Comparison of ENCODE assay signal across 8 cellular contexts in the genomic region with DNA sequence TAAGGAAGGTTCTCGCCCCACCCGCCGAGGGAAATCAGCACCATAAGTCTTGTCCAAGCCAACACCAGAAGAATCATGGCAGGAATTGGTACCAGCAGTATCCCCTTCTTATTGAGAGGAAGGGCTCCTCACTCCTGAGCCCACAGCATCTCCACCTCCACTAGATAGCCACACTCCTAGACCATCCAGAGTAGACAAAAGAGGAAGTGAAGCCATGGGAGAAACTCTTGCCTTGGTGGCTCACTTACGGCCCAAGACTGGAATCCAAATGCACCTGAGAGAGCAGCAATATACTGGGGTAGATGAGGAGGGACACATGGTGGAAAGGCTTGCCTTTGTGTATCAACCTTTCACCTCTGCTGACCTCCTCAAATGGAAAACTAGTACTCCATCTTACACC.
"Had no signal": no experiment of that assay in that cellular context is flagged by ENCODE, and none has a peak within 500 bp of the region (broad histone marks: within the 10 kb centered on the region; RNA-seq: fewer than 3 reads in every experiment).

No MANE protein-coding gene starts in this region.

- H3K27ac ChIP-seq: HL-60, KMS-11 had no signal

- FAIRE-seq: HepG2, HTR-8/SVneo had no signal

- H3K4me2 ChIP-seq: KMS-11 had no signal

- H3K27me3 Mint-ChIP-seq: IgD-negative memory B cell had no signal

- H3K9ac ChIP-seq: KMS-11 had no signal

- DNase-seq: IMR-90, KBM-7, KG1 had no signal

- H3K27ac Mint-ChIP-seq: IgD-negative memory B cell had no signal

- H3K4me3 Mint-ChIP-seq: IgD-negative memory B cell had no signal

- ATAC-seq: HepG2 had no signal
